8 cellular contexts compared by ENCODE assay signal in genomic region chr5:172455087-172455381, GRCh38. TPM values are rescaled to one million over a fixed set of nuclear protein-coding genes. Genes with fewer than 3 reads are reported as not detected.
DNase-seq lines count a peak whose midpoint lies in the region; ATAC-seq and TF ChIP-seq lines count a peak whose summit lies in the region.

No MANE protein-coding gene starts in this region.

- H3K9me3 ChIP-seq in muscle layer of colon (ENCODE audit: low read length), result no peaks in the 10 kb centered on the region

- H3K27me3 Mint-ChIP-seq in stimulated activated naive CD8-positive, alpha-beta T cell treated with anti-CD3 and anti-CD28 coated beads, Interleukin-15, Interleukin-2, amounts not matched to agents 100 ng/mL and 50 ng/mL, for 24 hours, result peaks cover 38% of the 10 kb centered on the region

- intact Hi-C loops in sciatic nerve (cut with DNase I), result no loop called here

- peaks cover 43% of the 10 kb centered on the region for H3K4me1 ChIP-seq in muscle layer of colon (ENCODE audit: insufficient read depth, low read length)

- no peak for ATAC-seq in stimulated activated naive CD8-positive, alpha-beta T cell treated with anti-CD3 and anti-CD28 coated beads, Interleukin-15, Interleukin-2, amounts not matched to agents 100 U/mL and 50 U/mL, for 24 hours
- ATAC-seq in GM19328 (IDR thresholded peaks at IDR 0.05; ENCODE audit: unreplicated experiment) (no peak), sciatic nerve (no peak)

- H3K4me1 Mint-ChIP-seq in stimulated activated naive CD8-positive, alpha-beta T cell treated with anti-CD3 and anti-CD28 coated beads, Interleukin-15, Interleukin-2, amounts not matched to agents 100 ng/mL and 50 ng/mL, for 24 hours (ENCODE audit: low read depth), result peaks cover 18% of the 10 kb centered on the region

- TF ChIP-seq CTCF in choroid plexus epithelial cell (conservative IDR thresholded peaks at IDR 0.05; ENCODE audit: low read depth, low read length), result no peak

- no peaks in the 10 kb centered on the region for H3K36me3 Mint-ChIP-seq in stimulated activated naive CD8-positive, alpha-beta T cell treated with anti-CD3 and anti-CD28 coated beads, Interleukin-15, Interleukin-2, amounts not matched to agents 100 ng/mL and 50 ng/mL, for 24 hours (ENCODE audit: low read depth)

- H3K36me3 ChIP-seq in muscle layer of colon (ENCODE audit: insufficient read depth, low read length), result no peaks in the 10 kb centered on the region

- H3K9me3 Mint-ChIP-seq in stimulated activated naive CD8-positive, alpha-beta T cell treated with anti-CD3 and anti-CD28 coated beads, Interleukin-15, Interleukin-2, amounts not matched to agents 100 ng/mL and 50 ng/mL, for 24 hours, result no peaks in the 10 kb centered on the region

- peak overlapping the region; percentile 85 for H3K4me3 Mint-ChIP-seq in stimulated activated naive CD8-positive, alpha-beta T cell treated with anti-CD3 and anti-CD28 coated beads, Interleukin-15, Interleukin-2, amounts not matched to agents 100 ng/mL and 50 ng/mL, for 24 hours

- H3K27ac Mint-ChIP-seq in stimulated activated naive CD8-positive, alpha-beta T cell treated with anti-CD3 and anti-CD28 coated beads, Interleukin-15, Interleukin-2, amounts not matched to agents 100 ng/mL and 50 ng/mL, for 24 hours, result peak overlapping the region; percentile 37

- no peak for DNase-seq in stimulated activated naive CD8-positive, alpha-beta T cell treated with anti-CD3 and anti-CD28 coated beads, Interleukin-15, Interleukin-2, amounts not matched to agents 100 U/mL and 50 U/mL, for 24 hours
- DNase-seq in choroid plexus epithelial cell (ENCODE audit: low read depth), result no peak
- DNase-seq in NCI-H2227 (lab: John Stamatoyannopoulos, UW; ENCODE audit: unreplicated experiment), result no peak
- DNase-seq in sciatic nerve (ENCODE audit: low spot score), result no peak
- DNase-seq in NCI-H1417 (lab: John Stamatoyannopoulos, UW), result no peak

- peak overlapping the region; percentile 85 for H3K4me3 ChIP-seq in choroid plexus epithelial cell (ENCODE audit: low read depth, low read length)
- H3K4me3 ChIP-seq in muscle layer of colon (ENCODE audit: low read depth in 1 of 2, low read length in 2 of 2), result peak overlapping the region; percentile 53 to 67

- no peaks in the 10 kb centered on the region for H3K27me3 ChIP-seq in muscle layer of colon (ENCODE audit: control insufficient read depth in 1 of 2, insufficient read depth in 2 of 2, low read length in 2 of 2)

- no peak overlapping the region for H3K27ac ChIP-seq in muscle layer of colon (ENCODE audit: low read depth, low read length)

- peak overlapping the region; percentile 44 for H3K9ac ChIP-seq in muscle layer of colon (ENCODE audit: low read length)

RNA-seq across cellular contexts. Expression of gene SH3PXD2B, which starts 0.7 kb away (rescaled TPM):
- 39.5 TPM for total RNA-seq in sciatic nerve
